Comparison of ENCODE assay signal across 8 cellular contexts in the genomic region with DNA sequence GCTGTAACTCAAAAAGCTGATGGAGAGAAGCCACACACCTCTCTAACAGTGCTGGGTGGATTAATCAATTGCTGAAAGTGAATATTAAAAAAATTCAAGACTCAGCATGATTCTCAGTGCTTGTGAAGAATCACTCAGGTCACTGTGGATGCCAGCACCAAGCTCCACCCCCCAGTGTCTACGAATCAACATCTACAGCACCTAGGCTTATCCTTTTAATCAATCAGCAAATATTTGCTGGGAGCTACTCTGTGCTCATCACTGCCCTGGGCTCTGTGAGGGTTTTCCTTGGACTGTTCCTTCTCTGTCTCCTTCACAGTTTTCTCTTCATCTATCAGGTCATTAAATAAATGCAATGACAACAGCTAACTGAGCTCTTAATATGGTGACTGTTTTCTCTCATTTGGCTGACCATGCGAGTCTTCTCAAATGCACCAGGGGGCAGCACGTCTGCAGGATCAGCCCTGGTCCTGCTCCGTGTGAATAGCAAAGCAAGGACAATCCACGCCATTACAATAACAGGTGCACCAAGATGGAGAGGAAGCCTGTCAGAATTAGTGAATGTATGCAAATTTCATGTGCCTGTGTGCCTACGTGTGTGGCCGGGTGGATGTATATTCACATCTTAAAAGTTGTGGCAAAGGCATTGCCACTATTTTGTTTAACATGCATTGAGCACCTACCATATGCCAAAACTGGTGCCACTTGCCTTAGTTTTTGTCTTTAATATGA. TPM values are rescaled to one million over a fixed set of nuclear protein-coding genes. Genes with fewer than 3 reads are reported as not detected.
A peak's percentile ranks its signal among the peaks of the same experiment; 100 is the strongest.
DNase-seq lines count a peak whose midpoint lies in the region; ATAC-seq and TF ChIP-seq lines count a peak whose summit lies in the region.

No MANE protein-coding gene starts in this region.

- no peak for TF ChIP-seq POLR2A in GM18505 (IDR thresholded peaks at IDR 0.05; ENCODE audit: borderline replicate concordance, extremely low read depth, insufficient read depth, insufficient read length)

- TF ChIP-seq CTCF in AG09309 (IDR thresholded peaks at IDR 0.05; ENCODE audit: control insufficient read depth, insufficient read depth, low read depth, low read length, missing control alignments): peak; percentile 82

- H3K27ac Mint-ChIP-seq in stimulated activated naive CD8-positive, alpha-beta T cell treated with anti-CD3 and anti-CD28 coated beads, Interleukin-15, amount 100 ng/mL, for 72 hours: peak overlapping the region in 1 of 2 donors; percentile 34

- peaks cover 12 to 16% of the 10 kb centered on the region in 2 donors for H3K9me3 Mint-ChIP-seq in stimulated activated naive CD8-positive, alpha-beta T cell treated with anti-CD3 and anti-CD28 coated beads, Interleukin-15, amount 100 ng/mL, for 72 hours

- peaks cover 28% of the 10 kb centered on the region for H3K4me1 Mint-ChIP-seq in stimulated activated naive CD8-positive, alpha-beta T cell treated with anti-CD3 and anti-CD28 coated beads, Interleukin-15, amount 100 ng/mL, for 72 hours

- DNase-seq in AG09309 (ENCODE audit: low read depth): peak; percentile 17
- peak; percentile 20 for DNase-seq in NCI-H187 treated with DMSO at 0.1 percent for 48 hours (lab: John Stamatoyannopoulos, UW)
- DNase-seq in T-helper 9 cell: peak; percentile 19
- peak; percentile 43 to 66 for DNase-seq in dermis microvascular lymphatic vessel endothelial cell (ENCODE audit: low read depth in 2 of 2)
- peak; percentile 74 for DNase-seq in medulla oblongata (ENCODE audit: extremely low spot score)
- DNase-seq in stimulated activated naive CD8-positive, alpha-beta T cell treated with anti-CD3 and anti-CD28 coated beads, Interleukin-15, amount 100 ng/mL, for 72 hours: peak; percentile 46 to 52

- H3K4me3 Mint-ChIP-seq in stimulated activated naive CD8-positive, alpha-beta T cell treated with anti-CD3 and anti-CD28 coated beads, Interleukin-15, amount 100 ng/mL, for 72 hours: no peak overlapping the region

- H3K4me3 ChIP-seq in AG09309 (ENCODE audit: control insufficient read depth, low read depth, low read length): no peak overlapping the region

- peak; percentile 93 for ATAC-seq in GM18505 (IDR thresholded peaks at IDR 0.05; ENCODE audit: unreplicated experiment)
- peak; percentile 84 for ATAC-seq in HG02938 (IDR thresholded peaks at IDR 0.05; ENCODE audit: unreplicated experiment)
- peak; percentile 79 for ATAC-seq in stimulated activated naive CD8-positive, alpha-beta T cell treated with anti-CD3 and anti-CD28 coated beads, Interleukin-15, amount 100 ng/mL, for 72 hours

- peaks cover 30% of the 10 kb centered on the region for H3K27me3 Mint-ChIP-seq in stimulated activated naive CD8-positive, alpha-beta T cell treated with anti-CD3 and anti-CD28 coated beads, Interleukin-15, amount 100 ng/mL, for 72 hours

RNA-seq across cellular contexts. Expression of a gene that starts 14.6 kb away (rescaled TPM):
- not detected in 2 replicates for total RNA-seq in dermis microvascular lymphatic vessel endothelial cell

Comparison
In these comparisons a context has a peak if more than half of its experiments do, and no peak if none do; other contexts are left out.
1. DNase-seq: peak in every context shown above with its lines; median percentile 74 in medulla oblongata; 54 in dermis microvascular lymphatic vessel endothelial cell; 49 in stimulated activated naive CD8-positive, alpha-beta T cell treated with anti-CD3 and anti-CD28 coated beads, Interleukin-15, amount 100 ng/mL, for 72 hours; 20 in NCI-H187 treated with DMSO at 0.1 percent for 48 hours; 19 in T-helper 9 cell; 17 in AG09309.